In genomic region chr20:20038586-20038985, GRCh38 we compare ENCODE assay signal across 20 cellular contexts. TPM values are rescaled to one million over a fixed set of nuclear protein-coding genes. Genes with fewer than 3 reads are reported as not detected.
DNase-seq lines count a peak whose midpoint lies in the region; ATAC-seq and TF ChIP-seq lines count a peak whose summit lies in the region.
"Had no signal": no experiment of that assay in that cellular context is flagged by ENCODE, and none has a peak within 500 bp of the region (broad histone marks: within the 10 kb centered on the region; RNA-seq: fewer than 3 reads in every experiment).

No MANE protein-coding gene starts in this region.

- H3K4me3 Mint-ChIP-seq in MCF 10A (ENCODE audit: unreplicated experiment): no peak overlapping the region
- no peak overlapping the region for H3K4me3 Mint-ChIP-seq in CD14-positive monocyte
- no peak overlapping the region for H3K4me3 Mint-ChIP-seq in naive thymus-derived CD4-positive, alpha-beta T cell
- H3K4me3 Mint-ChIP-seq: IgD-negative memory B cell had no signal

- intact Hi-C loops in MCF 10A (cut with micrococcal nuclease) (no loop called here), breast epithelium (cut with DNase I; ENCODE audit: low total_unique reads) (no loop called here), thyroid gland (cut with DNase I) (no loop called here), CD14-positive monocyte (cut with micrococcal nuclease) (no loop called here)
- intact Hi-C loops in naive thymus-derived CD4-positive, alpha-beta T cell (cut with micrococcal nuclease): no loop called here

- H3K27ac Mint-ChIP-seq in MCF 10A (ENCODE audit: low read depth, unreplicated experiment): peak overlapping the region; percentile 9
- no peak overlapping the region for H3K27ac Mint-ChIP-seq in CD14-positive monocyte
- peak overlapping the region in 1 of 9 donors; percentile 5 for H3K27ac Mint-ChIP-seq in naive thymus-derived CD4-positive, alpha-beta T cell
- H3K27ac Mint-ChIP-seq: IgD-negative memory B cell had no signal

- H3K27ac ChIP-seq in breast epithelium (no peak overlapping the region), SJSA1 (peak overlapping the region; percentile 54), iPS-20b (ENCODE audit: low read length) (peak overlapping the region; percentile 64), thyroid gland (peak overlapping the region; percentile 72 to 80 (median 74))
- H3K27ac ChIP-seq in naive thymus-derived CD4-positive, alpha-beta T cell (ENCODE audit: low read depth, low read length): no peak overlapping the region

- WGBS in thyroid gland, 2 donors: 57 to 63% methylated on average over 6 of the region's 6 CpGs

- no TSS peak for BruUV-seq in MCF 10A (replicated peaks; lab: Mats Ljungman, UMichigan)

- no peak overlapping the region for H3K9ac ChIP-seq in iPS-20b (ENCODE audit: low read depth, low read length)

- H3K27me3 ChIP-seq in breast epithelium (no peaks in the 10 kb centered on the region), SJSA1 (replicated peaks) (no peaks in the 10 kb centered on the region), iPS-20b (ENCODE audit: insufficient read depth, low read length) (no peaks in the 10 kb centered on the region), thyroid gland (no peaks in the 10 kb centered on the region)
- no peaks in the 10 kb centered on the region for H3K27me3 ChIP-seq in naive thymus-derived CD4-positive, alpha-beta T cell (ENCODE audit: control insufficient read depth in 2 of 2, insufficient read depth in 2 of 2, low read length in 2 of 2)

- CTCF ChIA-PET in MCF 10A (lab: Yijun Ruan, JAX): interaction anchor here (0.6 to 3.9 kb wide), 4 partner anchors 13 to 546 kb away, joined by 3 to 19 read pairs (median 4); partner anchors contain the start of genes CFAP61 and CRNKL1
- CTCF ChIA-PET in naive thymus-derived CD4-positive, alpha-beta T cell (lab: Charles Lee): no interaction called here

- DNase-seq in MCF 10A (ENCODE audit: unreplicated experiment) (no peak), breast epithelium (ENCODE audit: low spot score in 2 of 2) (no peak), SJSA1 (ENCODE audit: low read depth in 1 of 2, low spot score in 2 of 2) (no peak), thyroid gland (peak; percentile 38 to 64), GF-D8 (lab: John Stamatoyannopoulos, UW) (no peak), CD14-positive monocyte (ENCODE audit: low spot score) (no peak)
- DNase-seq in naive thymus-derived CD4-positive, alpha-beta T cell: no peak
- DNase-seq: 8988T, COR-L47, GDM1, Karpas-422, NCI-H1092 treated with DMSO at 0.1 percent for 48 hours, NCI-H2081, NCI-H2171 treated with DMSO at 0.1 percent for 48 hours, NCI-H748 treated with DMSO at 0.1 percent for 48 hours, Right ventricle myocardium superior had no signal

- H3K9me3 ChIP-seq in breast epithelium: no peaks in the 10 kb centered on the region
- no peaks in the 10 kb centered on the region for H3K9me3 ChIP-seq in SJSA1 (replicated peaks)
- no peaks in the 10 kb centered on the region for H3K9me3 ChIP-seq in iPS-20b (ENCODE audit: insufficient read depth, low read depth, low read length)
- no peaks in the 10 kb centered on the region for H3K9me3 ChIP-seq in thyroid gland
- H3K9me3 ChIP-seq in naive thymus-derived CD4-positive, alpha-beta T cell (ENCODE audit: control insufficient read depth in 2 of 3, low read length in 3 of 3): no peaks in the 10 kb centered on the region

- H3K9me3 Mint-ChIP-seq in MCF 10A (ENCODE audit: unreplicated experiment) (no peaks in the 10 kb centered on the region), CD14-positive monocyte (no peaks in the 10 kb centered on the region)
- no peaks in the 10 kb centered on the region for H3K9me3 Mint-ChIP-seq in naive thymus-derived CD4-positive, alpha-beta T cell
- H3K9me3 Mint-ChIP-seq: IgD-negative memory B cell had no signal

- no peaks in the 10 kb centered on the region for H3K27me3 Mint-ChIP-seq in MCF 10A (ENCODE audit: insufficient read depth, unreplicated experiment)
- H3K27me3 Mint-ChIP-seq in CD14-positive monocyte (ENCODE audit: low read depth in 3 of 3): no peaks in the 10 kb centered on the region
- H3K27me3 Mint-ChIP-seq in naive thymus-derived CD4-positive, alpha-beta T cell: no peaks in the 10 kb centered on the region
- H3K27me3 Mint-ChIP-seq: IgD-negative memory B cell had no signal

- H3K4me3 ChIP-seq in breast epithelium (no peak overlapping the region), SJSA1 (no peak overlapping the region), iPS-20b (ENCODE audit: low read length) (no peak overlapping the region), thyroid gland (replicated peaks in 1 of 3) (no peak overlapping the region)
- H3K4me3 ChIP-seq in naive thymus-derived CD4-positive, alpha-beta T cell (ENCODE audit: low read length): no peak overlapping the region
- H3K4me3 ChIP-seq: GM12878 had no signal

- H3K36me3 Mint-ChIP-seq in MCF 10A (ENCODE audit: insufficient read depth, unreplicated experiment): peaks cover 93% of the 10 kb centered on the region
- H3K36me3 Mint-ChIP-seq in CD14-positive monocyte: peaks cover 94 to 98% of the 10 kb centered on the region in 2 donors
- H3K36me3 Mint-ChIP-seq in naive thymus-derived CD4-positive, alpha-beta T cell: peaks cover 16 to 63% (median 24%) of the 10 kb centered on the region in 5 donors

- H3K4me1 Mint-ChIP-seq in MCF 10A (ENCODE audit: insufficient read depth, unreplicated experiment) (peaks cover 5% of the 10 kb centered on the region), CD14-positive monocyte (no peaks in the 10 kb centered on the region)
- H3K4me1 Mint-ChIP-seq in naive thymus-derived CD4-positive, alpha-beta T cell: peaks cover 0 to 7% (median 0%) of the 10 kb centered on the region in 7 donors
- H3K4me1 Mint-ChIP-seq: IgD-negative memory B cell had no signal

- H3K4me1 ChIP-seq in breast epithelium (no peaks in the 10 kb centered on the region), SJSA1 (replicated peaks) (peaks cover 9% of the 10 kb centered on the region), iPS-20b (ENCODE audit: insufficient read depth, low read length) (peaks cover 7% of the 10 kb centered on the region; the same call in 1 of the 2 replicates), thyroid gland (peaks cover 9 to 13% of the 10 kb centered on the region in 2 donors)
- H3K4me1 ChIP-seq in naive thymus-derived CD4-positive, alpha-beta T cell (ENCODE audit: control insufficient read depth in 2 of 2, insufficient read depth in 2 of 2, low read length in 2 of 2): no peaks in the 10 kb centered on the region

- POLR2A ChIA-PET in MCF 10A (lab: Yijun Ruan, JAX): interaction anchor here (1.4 to 5.7 kb wide), 3 partner anchors 13 to 62 kb away, joined by 3 to 27 read pairs (median 9); partner anchors contain the start of genes CFAP61, CRNKL1 and NAA20
- POLR2A ChIA-PET in naive thymus-derived CD4-positive, alpha-beta T cell (lab: Charles Lee): no interaction called here

- H3K36me3 ChIP-seq in breast epithelium (peaks cover 5% of the 10 kb centered on the region), SJSA1 (peaks cover 89% of the 10 kb centered on the region), iPS-20b (ENCODE audit: insufficient read depth, low read depth, low read length) (peaks cover 99% of the 10 kb centered on the region), thyroid gland (peaks cover 77 to 80% of the 10 kb centered on the region in 2 donors)
- H3K36me3 ChIP-seq in naive thymus-derived CD4-positive, alpha-beta T cell (ENCODE audit: control insufficient read depth in 2 of 3, insufficient read depth in 3 of 3, low read length in 3 of 3): peaks cover 32 to 98% (median 55%) of the 10 kb centered on the region in 3 experiments

- TF ChIP-seq POLR2A in breast epithelium (IDR thresholded peaks at IDR 0.05) (no peak), thyroid gland (IDR thresholded peaks at IDR 0.05) (no peak)

- ATAC-seq in naive thymus-derived CD4-positive, alpha-beta T cell: no peak
- ATAC-seq: GM12878 had no signal

- no peak for TF ChIP-seq CTCF in MCF 10A (IDR thresholded peaks at IDR 0.05; ENCODE audit: unreplicated experiment)
- TF ChIP-seq CTCF in breast epithelium (IDR thresholded peaks at IDR 0.05): no peak
- no peak for TF ChIP-seq CTCF in thyroid gland (IDR thresholded peaks at IDR 0.05)
- TF ChIP-seq CTCF in CD14-positive monocyte (IDR thresholded peaks at IDR 0.05): no peak

RNA-seq across cellular contexts. Expression of gene CRNKL1, which starts 13.7 kb away (rescaled TPM):
- total RNA-seq in MCF 10A (2022) (19.4 and 20.1 TPM in 2 replicates), breast epithelium (10 to 100 TPM; 18.9 to 41.6 (median 24.6) TPM), thyroid gland (10 to 100 TPM; 23.6 to 35.2 (median 27.2) TPM)
- 30.4 and 34.7 TPM in 2 replicates for total RNA-seq in SJSA1 (2014; rRNA removed; shearing (Covaris generic))
- polyA plus RNA-seq in CD14-positive monocyte: 1 to 10 TPM; 5.9 to 7.4 TPM
- total RNA-seq in naive thymus-derived CD4-positive, alpha-beta T cell: 10 to 100 TPM; 17.4 to 32.1 (median 21.6) TPM
- polyA plus RNA-seq in naive thymus-derived CD4-positive, alpha-beta T cell: 10 to 100 TPM in 1 of 2 donors, 1 to 10 TPM in 1; 9.1 to 15.6 TPM

RNA-seq across cellular contexts. Expression of gene CFAP61, which starts 13.7 kb away (rescaled TPM):
- 1.4 and 1.5 TPM in 2 replicates for total RNA-seq in MCF 10A (2022)
- total RNA-seq in breast epithelium: 1 to 10 TPM in 1 of 3 donors, under 1 TPM in 2; 0.33 to 2.4 (median 0.59) TPM
- total RNA-seq in SJSA1 (2014; rRNA removed; shearing (Covaris generic)): not detected in 2 replicates
- 1 to 10 TPM in 2 of 4 donors, under 1 TPM in 2; 0.34 to 1.6 (median 1.1) TPM for total RNA-seq in thyroid gland
- not detected for polyA plus RNA-seq in CD14-positive monocyte
- not detected for total RNA-seq in naive thymus-derived CD4-positive, alpha-beta T cell
- polyA plus RNA-seq in naive thymus-derived CD4-positive, alpha-beta T cell: not detected
- polyA plus RNA-seq: AG04450, IgD-negative memory B cell had no signal

RNA-seq across cellular contexts. Expression of gene NAA20, which starts 21.4 kb away (rescaled TPM):
- total RNA-seq in MCF 10A (2022): 109 and 126 TPM in 2 replicates
- total RNA-seq in breast epithelium: 10 to 100 TPM; 32.6 to 47.2 (median 44.5) TPM
- 50.0 and 71.7 TPM in 2 replicates for total RNA-seq in SJSA1 (2014; rRNA removed; shearing (Covaris generic))
- 10 to 100 TPM; 53.3 to 65.7 (median 64.0) TPM for total RNA-seq in thyroid gland
- polyA plus RNA-seq in CD14-positive monocyte: 100 to 1,000 TPM in 1 of 2 donors, 10 to 100 TPM in 1; 94.0 to 103 TPM
- 10 to 100 TPM; 21.5 to 52.6 (median 28.3) TPM for total RNA-seq in naive thymus-derived CD4-positive, alpha-beta T cell
- 10 to 100 TPM; 50.0 to 90.2 TPM for polyA plus RNA-seq in naive thymus-derived CD4-positive, alpha-beta T cell

Comparison
In these comparisons a context has a peak if more than half of its experiments do, and no peak if none do; other contexts are left out.
1. DNase-seq: peak in thyroid gland (2 of 2); none in MCF 10A (single experiment), breast epithelium (0 of 2), SJSA1 (0 of 2), GF-D8 (single experiment), CD14-positive monocyte (single experiment) and naive thymus-derived CD4-positive, alpha-beta T cell (0 of 9).
2. H3K27ac ChIP-seq: peak in SJSA1 (single experiment), iPS-20b (single experiment) and thyroid gland (3 of 3); none in breast epithelium (0 of 2) and naive thymus-derived CD4-positive, alpha-beta T cell (single experiment).